In genomic region chrX:123961268-123962005, GRCh38 we compare ENCODE assay signal across 9 cellular contexts. TPM values are rescaled to one million over a fixed set of nuclear protein-coding genes. Genes with fewer than 3 reads are reported as not detected.
DNase-seq lines count a peak whose midpoint lies in the region; ATAC-seq, FAIRE-seq and TF ChIP-seq lines count a peak whose summit lies in the region.
"Had no signal": no experiment of that assay in that cellular context is flagged by ENCODE, and none has a peak within 500 bp of the region (broad histone marks: within the 10 kb centered on the region; RNA-seq: fewer than 3 reads in every experiment).

STAG2 (plus strand) TSS chrX:123961706; CDS start chrX:124022628, 60,922 bp downstream.

- FAIRE-seq in RCC 7860 (lab: Jason Lieb, UNC) = no peak
- FAIRE-seq: endometrium had no signal

- H3K4me3 Mint-ChIP-seq in activated T-cell treated with anti-CD3 and anti-CD28 coated beads, Interleukin-2, amount 50 U/mL, for 72 hours = peak within 1 kb of the TSS; percentile 91 to 92

- H3K4me3 ChIP-seq in mononuclear cell (ENCODE audit: low read length) = peak within 1 kb of the TSS; percentile 92

- peaks cover 12 to 14% of the 10 kb centered on the region in 2 donors for H3K36me3 Mint-ChIP-seq in activated T-cell treated with anti-CD3 and anti-CD28 coated beads, Interleukin-2, amount 50 U/mL, for 72 hours (ENCODE audit: insufficient read depth in 2 of 2)

- ATAC-seq in activated T-cell treated with anti-CD3 and anti-CD28 coated beads, Interleukin-2, amount 50 U/mL, for 72 hours (replicated peaks in 1 of 2) = peak; percentile 18 to 22
- ATAC-seq in HG02840 (IDR thresholded peaks at IDR 0.05; ENCODE audit: low FRiP score, unreplicated experiment) = no peak

- DNase-seq in DMS153 (lab: John Stamatoyannopoulos, UW) (peak; percentile 85), LHCN-M2 (ENCODE audit: low read depth) (peak; percentile 84), RCC 7860 (ENCODE audit: low spot score) (peak; percentile 66), erythroblast (lab: John Stamatoyannopoulos, UW) (peak; percentile 89 to 91)
- DNase-seq in activated T-cell treated with anti-CD3 and anti-CD28 coated beads, Interleukin-2, amount 50 U/mL, for 72 hours = peak; percentile 61 to 67
- peak; percentile 70 for DNase-seq in stimulated activated CD8-positive, alpha-beta memory T cell treated with anti-CD3 and anti-CD28 coated beads, Interleukin-4, amount 100 ng/mL, for 48 hours

- H3K4me1 ChIP-seq in mononuclear cell (ENCODE audit: insufficient read depth, low read length) = peaks cover 18% of the 10 kb centered on the region

- H3K4me1 Mint-ChIP-seq in activated T-cell treated with anti-CD3 and anti-CD28 coated beads, Interleukin-2, amount 50 U/mL, for 72 hours (ENCODE audit: low read depth) = peaks cover 37% of the 10 kb centered on the region

- peak within 1 kb of the TSS; percentile 100 for H3K27ac Mint-ChIP-seq in activated T-cell treated with anti-CD3 and anti-CD28 coated beads, Interleukin-2, amount 50 U/mL, for 72 hours

- no peaks in the 10 kb centered on the region for H3K27me3 ChIP-seq in mononuclear cell (ENCODE audit: insufficient read depth, low read length)

- TF ChIP-seq POLR2A in erythroblast (IDR thresholded peaks at IDR 0.05; ENCODE audit: low read length) = peak; percentile 42

- no peaks in the 10 kb centered on the region for H3K9me3 ChIP-seq in mononuclear cell (ENCODE audit: low read depth, low read length)

- peaks cover 7% of the 10 kb centered on the region for H3K27me3 Mint-ChIP-seq in activated T-cell treated with anti-CD3 and anti-CD28 coated beads, Interleukin-2, amount 50 U/mL, for 72 hours (ENCODE audit: low read depth)

- H3K9me3 Mint-ChIP-seq in activated T-cell treated with anti-CD3 and anti-CD28 coated beads, Interleukin-2, amount 50 U/mL, for 72 hours = peaks cover 0 to 1% of the 10 kb centered on the region in 2 donors

RNA-seq across cellular contexts. Expression of gene STAG2, which starts in this region (rescaled TPM):
- total RNA-seq in LHCN-M2 (2014; rRNA removed) = 45.8 and 90.4 TPM in 2 replicates
- 10.9 TPM for polyA plus RNA-seq in LHCN-M2 (2012)
- 10 to 100 TPM; 82.1 to 89.5 TPM for total RNA-seq in activated T-cell treated with anti-CD3 and anti-CD28 coated beads, Interleukin-2, amount 50 U/mL, for 72 hours
- total RNA-seq in mononuclear cell = 132 TPM
